Comparison of ENCODE assay signal across 19 cellular contexts in the genomic region with DNA sequence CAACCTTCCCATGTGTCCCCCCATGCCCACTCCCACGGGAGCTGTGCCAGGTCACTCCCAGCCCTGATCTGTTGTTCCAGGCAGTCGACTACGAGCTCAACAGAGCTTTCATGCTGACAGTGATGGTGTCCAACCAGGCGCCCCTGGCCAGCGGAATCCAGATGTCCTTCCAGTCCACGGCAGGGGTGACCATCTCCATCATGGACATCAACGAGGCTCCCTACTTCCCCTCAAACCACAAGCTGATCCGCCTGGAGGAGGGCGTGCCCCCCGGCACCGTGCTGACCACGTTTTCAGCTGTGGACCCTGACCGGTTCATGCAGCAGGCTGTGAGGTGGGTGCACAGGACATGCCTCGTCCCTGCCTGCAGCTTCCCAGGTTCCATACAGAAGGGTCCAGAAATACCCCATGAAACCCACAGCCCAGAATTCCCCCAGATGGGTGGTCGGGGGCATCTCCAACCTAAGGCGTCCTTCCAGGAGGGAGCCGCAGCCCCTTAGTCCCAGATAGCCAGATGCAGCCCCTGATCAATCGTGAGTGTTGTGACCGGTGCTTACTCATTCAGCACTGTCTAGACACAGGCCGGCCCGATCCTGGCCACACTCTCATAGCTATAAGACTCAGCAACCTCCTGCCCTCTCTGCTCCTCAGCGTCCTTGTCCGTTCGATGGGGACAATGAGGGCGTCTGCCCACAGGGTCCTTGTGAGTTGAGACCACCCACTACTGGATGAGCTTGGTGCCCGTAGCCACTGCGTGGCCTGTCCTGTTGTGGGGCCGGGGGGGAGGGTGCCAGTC.
A peak's percentile ranks its signal among the peaks of the same experiment; 100 is the strongest.
DNase-seq lines count a peak whose midpoint lies in the region; ATAC-seq, FAIRE-seq and TF ChIP-seq lines count a peak whose summit lies in the region.
"Had no signal": no experiment of that assay in that cellular context is flagged by ENCODE, and none has a peak within 500 bp of the region (broad histone marks: within the 10 kb centered on the region; RNA-seq: fewer than 3 reads in every experiment).

No MANE protein-coding gene starts in this region.

- no peaks in the 10 kb centered on the region for H3F3A ChIP-seq in GM23248 (ENCODE audit: insufficient read depth)

- no peak for TF ChIP-seq RAD21 in IMR-90 (IDR thresholded peaks at IDR 0.05; ENCODE audit: low read length)
- no peak for TF ChIP-seq RAD21 in H1 (IDR thresholded peaks at IDR 0.05 in 1 of 2, conservative IDR thresholded peaks at IDR 0.05 in 1 of 2; ENCODE audit: low read depth in 2 of 2, low read length in 2 of 2)

- H4K8ac ChIP-seq in IMR-90 (ENCODE audit: low read depth in 2 of 2, low read length in 2 of 2) (no peak overlapping the region), H1 (ENCODE audit: extremely low read depth, insufficient read depth, low read length) (peak overlapping the region; percentile 79; the same call in 1 of the 2 replicates), neuronal stem cell (ENCODE audit: low read depth, low read length) (no peak overlapping the region)

- no peak for TF ChIP-seq CTCF in IMR-90 (conservative IDR thresholded peaks at IDR 0.05; ENCODE audit: low read depth, low read length)
- no peak for TF ChIP-seq CTCF in H1 (IDR thresholded peaks at IDR 0.05; ENCODE audit: control extremely low read depth in 1 of 3, insufficient read depth in 1 of 3, low read depth in 1 of 3, low read length in 3 of 3)

- DNase-seq in GM23248 (peak; percentile 7), IMR-90 (no peak), H1 (ENCODE audit: low read depth in 1 of 2, low spot score in 2 of 2) (peak in 1 of 2 experiments; percentile 39), neuronal stem cell (ENCODE audit: low spot score) (no peak), NCI-H2107 (lab: John Stamatoyannopoulos, UW) (no peak), NCI-H2029 (lab: John Stamatoyannopoulos, UW) (no peak)
- no peak for DNase-seq in activated CD4-positive, alpha-beta T cell treated with anti-CD3 and anti-CD28 coated beads, Interleukin-2, amount 50 U/mL, for 1 hour
- no peak for DNase-seq in activated T-cell treated with anti-CD3 and anti-CD28 coated beads, Interleukin-2, amount 50 U/mL, for 4 hours
- DNase-seq: DMS53, NCI-H1105, NCI-H2081 treated with DMSO at 0.1 percent for 48 hours, NCI-H510A, NCI-H748 treated with DMSO at 0.1 percent for 48 hours had no signal

- no peak for FAIRE-seq in H1 (lab: Jason Lieb, UNC)
- FAIRE-seq: GM12891, GM19239 had no signal

- H3K18ac ChIP-seq in IMR-90 (ENCODE audit: low read depth, low read length) (no peak overlapping the region), H1 (ENCODE audit: extremely low read depth, low read length) (no peak overlapping the region), neuronal stem cell (ENCODE audit: low read length) (peak overlapping the region; percentile 28)

- H3K79me1 ChIP-seq in IMR-90 (ENCODE audit: low read depth in 1 of 2, low read length in 2 of 2) (no peaks in the 10 kb centered on the region), H1 (ENCODE audit: low read depth, low read length) (no peaks in the 10 kb centered on the region), neuronal stem cell (ENCODE audit: low read depth, low read length) (peaks cover 7% of the 10 kb centered on the region)

- H3K36me3 ChIP-seq in GM23248 (ENCODE audit: low read depth), result no peaks in the 10 kb centered on the region
- H3K36me3 ChIP-seq in IMR-90 (ENCODE audit: control insufficient read depth, insufficient read depth, low read length), result no peaks in the 10 kb centered on the region
- no peaks in the 10 kb centered on the region; a peak in 1 of 8 replicates for H3K36me3 ChIP-seq in H1 (ENCODE audit: control insufficient read depth in 2 of 4, insufficient read depth in 4 of 4, low read length in 3 of 4)
- peaks cover 0 to 7% of the 10 kb centered on the region in 2 donors for H3K36me3 ChIP-seq in neuronal stem cell (replicated peaks in 1 of 2; ENCODE audit: control insufficient read depth in 2 of 2, insufficient read depth in 2 of 2, low read length in 2 of 2)
- H3K36me3 ChIP-seq: BLaER1 treated with 17β-estradiol and CSF1 and Interleukin-3, amounts not matched to agents 10 nM and 100 nM; SJSA1 had no signal

- H3K9me1 ChIP-seq in IMR-90 (ENCODE audit: insufficient read depth, low read length), result no peaks in the 10 kb centered on the region

- H4K91ac ChIP-seq in IMR-90 (ENCODE audit: insufficient read depth, low read depth, low read length), result no peak overlapping the region
- no peak overlapping the region for H4K91ac ChIP-seq in H1 (replicated peaks; ENCODE audit: insufficient read length, low read length)
- H4K91ac ChIP-seq in neuronal stem cell (ENCODE audit: low read depth, low read length, poor library complexity), result peak overlapping the region; percentile 12

- H3K4me1 ChIP-seq in GM23248 (ENCODE audit: insufficient read depth) (peaks cover 4% of the 10 kb centered on the region; the same call in 1 of the 2 replicates), IMR-90 (ENCODE audit: control insufficient read depth, insufficient read depth, low read length) (no peaks in the 10 kb centered on the region), H1 (replicated peaks in 1 of 4; ENCODE audit: control insufficient read depth in 3 of 4, insufficient read depth in 4 of 4, low read length in 3 of 4) (no peaks in the 10 kb centered on the region), neuronal stem cell (ENCODE audit: control insufficient read depth in 2 of 2, insufficient read depth in 1 of 2, low read depth in 1 of 2, low read length in 2 of 2) (peaks cover 0 to 1% of the 10 kb centered on the region in 2 donors)

- CTCF ChIA-PET in IMR-90 (lab: Yijun Ruan, JAX) (no interaction called here), H1 (lab: Charles Lee; ENCODE audit: partially characterized antibody) (interaction anchor here (0.5 to 1.9 kb wide), 3 partner anchors 27 to 87 kb away, joined by 3 to 5 read pairs (median 3); no protein-coding TSS in a partner anchor)

- H4K5ac ChIP-seq in IMR-90 (ENCODE audit: low read depth, low read length) (no peak overlapping the region), H1 (ENCODE audit: insufficient read length, low read depth, low read length) (no peak overlapping the region)

- no peak for ATAC-seq in IMR-90 (ENCODE audit: low read depth)
- no peak for ATAC-seq in activated T-cell treated with anti-CD3 and anti-CD28 coated beads, Interleukin-2, amount 50 U/mL, for 4 hours

- H3K36me3 Mint-ChIP-seq in activated T-cell treated with anti-CD3 and anti-CD28 coated beads, Interleukin-2, amount 50 U/mL, for 4 hours (ENCODE audit: insufficient read depth), result no peaks in the 10 kb centered on the region
- H3K36me3 Mint-ChIP-seq: CD8-positive, alpha-beta memory T cell had no signal

- no peak overlapping the region for H3K27ac ChIP-seq in GM23248
- no peak overlapping the region for H3K27ac ChIP-seq in IMR-90 (ENCODE audit: insufficient read depth, low read length)
- H3K27ac ChIP-seq in H1 (ENCODE audit: low read depth, low read length), result no peak overlapping the region
- H3K27ac ChIP-seq in neuronal stem cell (replicated peaks; ENCODE audit: low read length), result no peak overlapping the region
- H3K27ac ChIP-seq: BLaER1 treated with 17β-estradiol and CSF1 and Interleukin-3, amounts not matched to agents 10 nM and 100 nM; RWPE1; SJSA1 had no signal

- no peak for TF ChIP-seq POLR2A in IMR-90 (IDR thresholded peaks at IDR 0.05; ENCODE audit: low read depth, low read length)
- TF ChIP-seq POLR2A in H1 (IDR thresholded peaks at IDR 0.05; ENCODE audit: control extremely low read depth in 1 of 2, low read depth in 2 of 2, low read length in 2 of 2), result no peak

- H3K27me3 Mint-ChIP-seq in activated T-cell treated with anti-CD3 and anti-CD28 coated beads, Interleukin-2, amount 50 U/mL, for 4 hours (ENCODE audit: low read depth), result no peaks in the 10 kb centered on the region
- H3K27me3 Mint-ChIP-seq: CD8-positive, alpha-beta memory T cell had no signal

- H3K79me2 ChIP-seq in GM23248 (ENCODE audit: insufficient read depth) (no peaks in the 10 kb centered on the region), H1 (ENCODE audit: control insufficient read depth in 1 of 2, insufficient read depth in 2 of 2, low read length in 2 of 2) (no peaks in the 10 kb centered on the region)

- BruUV-seq in IMR-90 (replicated peaks; lab: Mats Ljungman, UMichigan), result no TSS peak

- intact Hi-C loops in IMR-90 (cut with micrococcal nuclease), result no loop called here

- in situ Hi-C loops in GM23248 (cut with MboI) (no loop called here), IMR-90 (cut with MboI; ENCODE audit: low sequenced_read_pairs) (no loop called here)

- H2BK15ac ChIP-seq in IMR-90 (ENCODE audit: low read depth, low read length) (no peak overlapping the region), H1 (ENCODE audit: low read length) (no peak overlapping the region), neuronal stem cell (ENCODE audit: low read length) (no peak overlapping the region)

- H2BK120ac ChIP-seq in IMR-90 (ENCODE audit: low read depth, low read length) (no peak overlapping the region), H1 (replicated peaks; ENCODE audit: low read depth, low read length) (no peak overlapping the region), neuronal stem cell (ENCODE audit: low read depth, low read length) (no peak overlapping the region)

- H3K4me3 ChIP-seq in GM23248 (no peak overlapping the region), IMR-90 (ENCODE audit: insufficient read depth, low read depth, low read length) (no peak overlapping the region), H1 (ENCODE audit: extremely low read depth in 1 of 4, insufficient read depth in 2 of 4, low read depth in 3 of 4, low read length in 4 of 4) (no peak overlapping the region), neuronal stem cell (ENCODE audit: low read length in 2 of 2) (no peak overlapping the region)
- H3K4me3 ChIP-seq: BLaER1 treated with 17β-estradiol and CSF1 and Interleukin-3, amounts not matched to agents 10 nM and 100 nM; SJSA1 had no signal

- H3K9me3 ChIP-seq in GM23248 (ENCODE audit: low read depth) (no peaks in the 10 kb centered on the region), IMR-90 (ENCODE audit: control insufficient read depth, insufficient read depth, low read length) (peaks cover 11% of the 10 kb centered on the region; the same call in 1 of the 2 replicates), H1 (ENCODE audit: insufficient read depth in 2 of 2, low read depth in 1 of 2, low read length in 1 of 2) (peaks cover 7 to 17% of the 10 kb centered on the region in 2 experiments; a peak in 2 of 4 replicates), neuronal stem cell (replicated peaks in 1 of 2; ENCODE audit: control insufficient read depth in 2 of 2, insufficient read depth in 1 of 2, low read depth in 1 of 2, low read length in 2 of 2) (peaks cover 0 to 7% of the 10 kb centered on the region in 2 donors)
- H3K9me3 ChIP-seq: SJSA1 had no signal

- 67 to 69% methylated on average over 27 to 28 of the region's 28 CpGs for WGBS in GM23248 (ENCODE audit: low coverage in 1 of 2, low lambda C conversion rate in 2 of 2, missing lambda C conversion rate in 2 of 2), 2 experiments
- WGBS in IMR-90 (ENCODE audit: extremely low coverage in 2 of 2, insufficient read length in 1 of 2), 2 experiments, result 64% methylated on average over 4 of the region's 28 CpGs; no CpG with 5 or more reads in 1 of the 2 experiments
- WGBS in H1 (ENCODE audit: extremely low coverage in 1 of 2, insufficient coverage in 1 of 2, insufficient read length in 1 of 2, insufficient replicate concordance in 2 of 2, low coverage in 1 of 2, low lambda C conversion rate in 2 of 2, missing lambda C conversion rate in 1 of 2), 2 experiments, result 85% methylated on average over 26 of the region's 28 CpGs; no CpG with 5 or more reads in 1 of the 2 experiments
- no CpG with 5 or more reads among the region's 28 CpGs for WGBS in neuronal stem cell (ENCODE audit: extremely low coverage in 2 of 2, insufficient read length in 2 of 2, insufficient replicate concordance in 1 of 2), 2 donors

- no peaks in the 10 kb centered on the region for H3K9me2 ChIP-seq in GM23248 (ENCODE audit: insufficient read depth)

- no peaks in the 10 kb centered on the region for H3K4me1 Mint-ChIP-seq in activated T-cell treated with anti-CD3 and anti-CD28 coated beads, Interleukin-2, amount 50 U/mL, for 4 hours (ENCODE audit: low read depth)
- H3K4me1 Mint-ChIP-seq: CD8-positive, alpha-beta memory T cell had no signal

- H3K4me3 Mint-ChIP-seq in activated T-cell treated with anti-CD3 and anti-CD28 coated beads, Interleukin-2, amount 50 U/mL, for 4 hours, result no peak overlapping the region
- H3K4me3 Mint-ChIP-seq: CD8-positive, alpha-beta memory T cell had no signal

- H2AFZ ChIP-seq in GM23248, result no peak overlapping the region
- no peak overlapping the region for H2AFZ ChIP-seq in IMR-90 (replicated peaks; ENCODE audit: low read length, poor library complexity)
- no peak overlapping the region for H2AFZ ChIP-seq in H1 (ENCODE audit: low read length)
- H2AFZ ChIP-seq in neuronal stem cell (ENCODE audit: low read length), result no peak overlapping the region

- H3K23ac ChIP-seq in IMR-90 (ENCODE audit: low read depth, low read length), result no peak overlapping the region
- H3K23ac ChIP-seq in H1 (ENCODE audit: insufficient read length), result no peak overlapping the region
- peak overlapping the region; percentile 89 for H3K23ac ChIP-seq in neuronal stem cell (ENCODE audit: low read depth, low read length, poor library complexity)

- no peaks in the 10 kb centered on the region for H3K9me3 Mint-ChIP-seq in activated T-cell treated with anti-CD3 and anti-CD28 coated beads, Interleukin-2, amount 50 U/mL, for 4 hours

- H3K23me2 ChIP-seq in H1 (ENCODE audit: low read depth, low read length), result peaks cover 7% of the 10 kb centered on the region; the same call in 1 of the 2 replicates

- TF ChIP-seq EP300 in H1 (IDR thresholded peaks at IDR 0.05; ENCODE audit: borderline replicate concordance in 1 of 2, low read depth in 2 of 2, low read length in 2 of 2), result no peak

- H3K9ac ChIP-seq in GM23248, result no peak overlapping the region
- H3K9ac ChIP-seq in IMR-90 (ENCODE audit: low read depth, low read length), result no peak overlapping the region
- H3K9ac ChIP-seq in H1 (replicated peaks in 1 of 4; ENCODE audit: extremely low read depth in 1 of 4, low read depth in 3 of 4, low read length in 3 of 4), result no peak overlapping the region
- H3K9ac ChIP-seq in neuronal stem cell (ENCODE audit: low read depth, low read length, poor library complexity), result peak overlapping the region; percentile 30
- H3K9ac ChIP-seq: BLaER1 treated with 17β-estradiol and CSF1 and Interleukin-3, amounts not matched to agents 10 nM and 100 nM had no signal

- dilution Hi-C loops in IMR-90 (cut with HindIII; ENCODE audit: low sequenced_read_pairs, unreplicated experiment), result no loop called here

- H2BK12ac ChIP-seq in H1 (ENCODE audit: low read depth, low read length) (no peak overlapping the region), neuronal stem cell (ENCODE audit: low read length) (no peak overlapping the region)

- H3K56ac ChIP-seq in IMR-90 (ENCODE audit: extremely low read depth, insufficient read depth, low read length) (no peak overlapping the region), H1 (replicated peaks; ENCODE audit: insufficient read length, low read depth, low read length) (no peak overlapping the region)

- H2BK20ac ChIP-seq in IMR-90 (ENCODE audit: low read depth, low read length), result no peak overlapping the region
- no peak overlapping the region for H2BK20ac ChIP-seq in H1 (ENCODE audit: low read length)

- H2AK5ac ChIP-seq in IMR-90 (ENCODE audit: low read depth, low read length), result no peak overlapping the region
- no peak overlapping the region for H2AK5ac ChIP-seq in H1 (ENCODE audit: low read depth, low read length)
- H2AK5ac ChIP-seq in neuronal stem cell (ENCODE audit: low read depth, low read length), result peak overlapping the region; percentile 28

- no peak overlapping the region for H2BK5ac ChIP-seq in IMR-90 (ENCODE audit: low read depth, low read length, poor library complexity, severe bottlenecking)
- H2BK5ac ChIP-seq in H1 (ENCODE audit: low read depth, low read length), result no peak overlapping the region
- H2BK5ac ChIP-seq in neuronal stem cell (ENCODE audit: low read length), result no peak overlapping the region

- no peak overlapping the region for H3K14ac ChIP-seq in IMR-90 (replicated peaks; ENCODE audit: low read depth, low read length)
- no peak overlapping the region for H3K14ac ChIP-seq in H1 (ENCODE audit: insufficient read length)
- peak overlapping the region; percentile 82 for H3K14ac ChIP-seq in neuronal stem cell (ENCODE audit: low read length)

- H3K27me3 ChIP-seq in GM23248 (replicated peaks; ENCODE audit: insufficient read depth), result 0 out of 2 replicates have a peak, but pooled peaks cover 5% of the 10 kb centered on the region
- no peaks in the 10 kb centered on the region for H3K27me3 ChIP-seq in IMR-90 (ENCODE audit: control insufficient read depth, insufficient read depth, low read length)
- H3K27me3 ChIP-seq in H1 (replicated peaks in 1 of 4; ENCODE audit: control insufficient read depth in 3 of 4, extremely low read depth in 1 of 4, insufficient read depth in 3 of 4, low read length in 3 of 4), result peaks cover 0 to 2% (median 0%) of the 10 kb centered on the region in 4 experiments; a peak in 1 of 7 replicates
- H3K27me3 ChIP-seq in neuronal stem cell (ENCODE audit: control insufficient read depth in 3 of 3, insufficient read depth in 3 of 3, low read depth in 1 of 3, low read length in 3 of 3), result peaks cover 0 to 5% (median 0%) of the 10 kb centered on the region in 3 experiments
- H3K27me3 ChIP-seq: BLaER1 treated with 17β-estradiol and CSF1 and Interleukin-3, amounts not matched to agents 10 nM and 100 nM; SJSA1 had no signal

- POLR2A ChIA-PET in IMR-90 (lab: Charles Lee; ENCODE audit: unreplicated experiment), result no interaction called here
- POLR2A ChIA-PET in H1 (lab: Charles Lee; ENCODE audit: partially characterized antibody), result no interaction called here

- H2AK9ac ChIP-seq in IMR-90 (replicated peaks; ENCODE audit: low read depth, low read length, poor library complexity), result peak overlapping the region; percentile 28

- H3K4ac ChIP-seq in IMR-90 (ENCODE audit: low read depth, low read length) (no peak overlapping the region), H1 (replicated peaks; ENCODE audit: insufficient read length, low read depth, low read length) (no peak overlapping the region), neuronal stem cell (ENCODE audit: low read length) (no peak overlapping the region)

- H3K4me2 ChIP-seq in GM23248 (ENCODE audit: unreplicated experiment) (no peak overlapping the region), IMR-90 (ENCODE audit: low read depth, low read length) (no peak overlapping the region), H1 (ENCODE audit: insufficient read depth in 1 of 2, low read depth in 2 of 2, low read length in 2 of 2) (no peak overlapping the region), neuronal stem cell (ENCODE audit: insufficient read depth, low read length, poor library complexity, severe bottlenecking) (no peak overlapping the region)
- H3K4me2 ChIP-seq: BLaER1 treated with 17β-estradiol and CSF1 and Interleukin-3, amounts not matched to agents 10 nM and 100 nM had no signal

- H4K20me1 ChIP-seq in GM23248 (ENCODE audit: insufficient read depth) (no peaks in the 10 kb centered on the region), IMR-90 (ENCODE audit: insufficient read depth, low read length) (no peaks in the 10 kb centered on the region), H1 (replicated peaks in 1 of 2; ENCODE audit: control insufficient read depth in 1 of 2, insufficient read depth in 2 of 2, low read length in 2 of 2) (peaks cover 0 to 4% of the 10 kb centered on the region in 2 experiments)
